Comparison of ENCODE assay signal across 1 cellular context in genomic region chr2:227325056-227325823, GRCh38.
TF ChIP-seq lines count a peak whose summit lies in the region.

A gene with protein sequence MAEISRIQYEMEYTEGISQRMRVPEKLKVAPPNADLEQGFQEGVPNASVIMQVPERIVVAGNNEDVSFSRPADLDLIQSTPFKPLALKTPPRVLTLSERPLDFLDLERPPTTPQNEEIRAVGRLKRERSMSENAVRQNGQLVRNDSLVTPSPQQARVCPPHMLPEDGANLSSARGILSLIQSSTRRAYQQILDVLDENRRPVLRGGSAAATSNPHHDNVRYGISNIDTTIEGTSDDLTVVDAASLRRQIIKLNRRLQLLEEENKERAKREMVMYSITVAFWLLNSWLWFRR (plus strand): TSS chr2:227325251. CDS start chr2:227330666, 5,415 bp downstream.

TF ChIP-seq in K562, 482 proteins besides CTCF, POLR2A, EP300 and RAD21 (continued from another document):
- TF ChIP-seq, protein P1, sequence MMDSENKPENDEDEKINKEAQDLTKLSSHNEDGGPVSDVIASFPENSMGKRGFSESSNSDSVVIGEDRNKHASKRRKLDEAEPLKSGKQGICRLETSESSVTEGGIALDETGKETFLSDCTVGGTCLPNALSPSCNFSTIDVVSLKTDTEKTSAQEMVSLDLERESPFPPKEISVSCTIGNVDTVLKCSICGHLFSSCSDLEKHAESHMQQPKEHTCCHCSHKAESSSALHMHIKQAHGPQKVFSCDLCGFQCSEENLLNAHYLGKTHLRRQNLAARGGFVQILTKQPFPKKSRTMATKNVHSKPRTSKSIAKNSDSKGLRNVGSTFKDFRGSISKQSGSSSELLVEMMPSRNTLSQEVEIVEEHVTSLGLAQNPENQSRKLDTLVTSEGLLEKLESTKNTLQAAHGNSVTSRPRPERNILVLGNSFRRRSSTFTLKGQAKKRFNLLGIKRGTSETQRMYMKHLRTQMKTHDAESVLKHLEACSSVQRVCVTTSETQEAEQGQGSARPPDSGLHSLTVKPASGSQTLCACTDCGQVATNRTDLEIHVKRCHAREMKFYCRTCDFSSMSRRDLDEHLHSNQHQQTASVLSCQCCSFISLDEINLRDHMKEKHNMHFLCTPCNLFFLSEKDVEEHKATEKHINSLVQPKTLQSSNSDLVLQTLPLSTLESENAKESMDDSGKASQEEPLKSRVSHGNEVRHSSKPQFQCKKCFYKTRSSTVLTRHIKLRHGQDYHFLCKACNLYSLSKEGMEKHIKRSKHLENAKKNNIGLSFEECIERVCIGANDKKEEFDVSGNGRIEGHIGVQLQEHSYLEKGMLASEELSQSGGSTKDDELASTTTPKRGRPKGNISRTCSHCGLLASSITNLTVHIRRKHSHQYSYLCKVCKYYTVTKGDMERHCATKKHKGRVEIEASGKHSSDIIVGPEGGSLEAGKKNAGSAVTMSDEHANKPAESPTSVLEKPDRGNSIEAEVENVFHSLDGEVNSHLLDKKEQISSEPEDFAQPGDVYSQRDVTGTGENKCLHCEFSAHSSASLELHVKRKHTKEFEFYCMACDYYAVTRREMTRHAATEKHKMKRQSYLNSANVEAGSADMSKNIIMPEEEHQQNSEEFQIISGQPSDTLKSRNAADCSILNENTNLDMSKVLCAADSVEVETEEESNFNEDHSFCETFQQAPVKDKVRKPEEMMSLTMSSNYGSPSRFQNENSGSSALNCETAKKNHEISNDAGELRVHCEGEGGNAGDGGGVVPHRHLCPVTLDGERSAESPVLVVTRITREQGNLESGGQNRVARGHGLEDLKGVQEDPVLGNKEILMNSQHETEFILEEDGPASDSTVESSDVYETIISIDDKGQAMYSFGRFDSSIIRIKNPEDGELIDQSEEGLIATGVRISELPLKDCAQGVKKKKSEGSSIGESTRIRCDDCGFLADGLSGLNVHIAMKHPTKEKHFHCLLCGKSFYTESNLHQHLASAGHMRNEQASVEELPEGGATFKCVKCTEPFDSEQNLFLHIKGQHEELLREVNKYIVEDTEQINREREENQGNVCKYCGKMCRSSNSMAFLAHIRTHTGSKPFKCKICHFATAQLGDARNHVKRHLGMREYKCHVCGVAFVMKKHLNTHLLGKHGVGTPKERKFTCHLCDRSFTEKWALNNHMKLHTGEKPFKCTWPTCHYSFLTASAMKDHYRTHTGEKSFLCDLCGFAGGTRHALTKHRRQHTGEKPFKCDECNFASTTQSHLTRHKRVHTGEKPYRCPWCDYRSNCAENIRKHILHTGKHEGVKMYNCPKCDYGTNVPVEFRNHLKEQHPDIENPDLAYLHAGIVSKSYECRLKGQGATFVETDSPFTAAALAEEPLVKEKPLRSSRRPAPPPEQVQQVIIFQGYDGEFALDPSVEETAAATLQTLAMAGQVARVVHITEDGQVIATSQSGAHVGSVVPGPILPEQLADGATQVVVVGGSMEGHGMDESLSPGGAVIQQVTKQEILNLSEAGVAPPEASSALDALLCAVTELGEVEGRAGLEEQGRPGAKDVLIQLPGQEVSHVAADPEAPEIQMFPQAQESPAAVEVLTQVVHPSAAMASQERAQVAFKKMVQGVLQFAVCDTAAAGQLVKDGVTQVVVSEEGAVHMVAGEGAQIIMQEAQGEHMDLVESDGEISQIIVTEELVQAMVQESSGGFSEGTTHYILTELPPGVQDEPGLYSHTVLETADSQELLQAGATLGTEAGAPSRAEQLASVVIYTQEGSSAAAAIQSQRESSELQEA (IDR thresholded peaks at IDR 0.05; ENCODE audit: low read depth), result peak; percentile 97
- peak; percentile 96 for TF ChIP-seq TOE1 (IDR thresholded peaks at IDR 0.05; ENCODE audit: borderline replicate concordance)
- 0 out of 2 replicates have a peak, but pooled peaks have one; percentile 28 for TF ChIP-seq TOE1 (CRISPR knock-in tag; IDR thresholded peaks at IDR 0.05; ENCODE audit: borderline replicate concordance, low read depth)
- TF ChIP-seq RBM17 (IDR thresholded peaks at IDR 0.05; ENCODE audit: borderline replicate concordance, low read depth, low read length), result no peak
- TF ChIP-seq SPI1 (IDR thresholded peaks at IDR 0.05; ENCODE audit: borderline replicate concordance, low read depth, low read length), result no peak
- TF ChIP-seq, protein P2, sequence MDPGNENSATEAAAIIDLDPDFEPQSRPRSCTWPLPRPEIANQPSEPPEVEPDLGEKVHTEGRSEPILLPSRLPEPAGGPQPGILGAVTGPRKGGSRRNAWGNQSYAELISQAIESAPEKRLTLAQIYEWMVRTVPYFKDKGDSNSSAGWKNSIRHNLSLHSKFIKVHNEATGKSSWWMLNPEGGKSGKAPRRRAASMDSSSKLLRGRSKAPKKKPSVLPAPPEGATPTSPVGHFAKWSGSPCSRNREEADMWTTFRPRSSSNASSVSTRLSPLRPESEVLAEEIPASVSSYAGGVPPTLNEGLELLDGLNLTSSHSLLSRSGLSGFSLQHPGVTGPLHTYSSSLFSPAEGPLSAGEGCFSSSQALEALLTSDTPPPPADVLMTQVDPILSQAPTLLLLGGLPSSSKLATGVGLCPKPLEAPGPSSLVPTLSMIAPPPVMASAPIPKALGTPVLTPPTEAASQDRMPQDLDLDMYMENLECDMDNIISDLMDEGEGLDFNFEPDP (CRISPR knock-in tag; IDR thresholded peaks at IDR 0.05), result no peak
- TF ChIP-seq SAFB (IDR thresholded peaks at IDR 0.05; ENCODE audit: borderline replicate concordance, low read depth, low read length), result peak; percentile 79; the same call in 1 of the 2 replicates
- peak; percentile 84; the same call in 1 of the 2 replicates for TF ChIP-seq ZNF224 (CRISPR knock-in tag; IDR thresholded peaks at IDR 0.05)
- peak; percentile 97 for TF ChIP-seq CBFB (CRISPR knock-in tag; IDR thresholded peaks at IDR 0.05)
- no peak for TF ChIP-seq ZNF212 (CRISPR knock-in tag; IDR thresholded peaks at IDR 0.05)
TF ChIP-seq in K562: peak in this region for 132.
